Comparison of ENCODE assay signal across 11 cellular contexts in genomic region chr3:111582114-111582461, GRCh38. TPM values are rescaled to one million over a fixed set of nuclear protein-coding genes. Genes with fewer than 3 reads are reported as not detected.
DNase-seq lines count a peak whose midpoint lies in the region; ATAC-seq and TF ChIP-seq lines count a peak whose summit lies in the region.
"Had no signal": no experiment of that assay in that cellular context is flagged by ENCODE, and none has a peak within 500 bp of the region (broad histone marks: within the 10 kb centered on the region; RNA-seq: fewer than 3 reads in every experiment).

No MANE protein-coding gene starts in this region.

- H3K9me3 Mint-ChIP-seq in activated T-helper 2 cell treated with anti-CD3 and anti-CD28 coated beads, Interferon-gamma antibody, Interleukin-2, Interleukin-4, amounts not matched to agents 10 μg/mL and 5 μg/mL and 100 μg/mL, durations not matched to agents 14 hours and 24 hours and 36 hours = peaks cover 12% of the 10 kb centered on the region

- H3K27ac Mint-ChIP-seq in activated T-helper 2 cell treated with anti-CD3 and anti-CD28 coated beads, Interferon-gamma antibody, Interleukin-2, Interleukin-4, amounts not matched to agents 10 μg/mL and 5 μg/mL and 100 μg/mL, durations not matched to agents 14 hours and 24 hours and 36 hours = peak overlapping the region; percentile 82

- peaks cover 77% of the 10 kb centered on the region for H3K4me1 Mint-ChIP-seq in activated T-helper 2 cell treated with anti-CD3 and anti-CD28 coated beads, Interferon-gamma antibody, Interleukin-2, Interleukin-4, amounts not matched to agents 10 μg/mL and 5 μg/mL and 100 μg/mL, durations not matched to agents 14 hours and 24 hours and 36 hours (ENCODE audit: low read depth)

- ATAC-seq in GM18511 (IDR thresholded peaks at IDR 0.05; ENCODE audit: unreplicated experiment) (no peak), GM21515 (IDR thresholded peaks at IDR 0.05; ENCODE audit: unreplicated experiment) (no peak)
- ATAC-seq: Right ventricle myocardium inferior had no signal

- intact Hi-C loops in activated T-helper 2 cell treated with anti-CD3 and anti-CD28 coated beads, Interferon-gamma antibody, Interleukin-2, Interleukin-4, amounts not matched to agents 10 μg/mL and 5 μg/mL and 100 μg/mL, durations not matched to agents 14 hours and 24 hours and 36 hours (cut with micrococcal nuclease) = loop anchor here (1.0 kb wide), 4 partner anchors 13 to 40 kb away; partner anchors contain the start of genes CD96 and ZBED2

- POLR2A ChIA-PET in AG04449 (lab: Yijun Ruan, JAX) = no interaction called here

- H3K4me3 ChIP-seq in AG04449 (ENCODE audit: low read depth, low read length) = no peak overlapping the region
- H3K4me3 ChIP-seq: esophagus muscularis mucosa had no signal

- no peak for TF ChIP-seq CTCF in AG04449 (IDR thresholded peaks at IDR 0.05; ENCODE audit: insufficient read depth, low read length, missing control alignments)

- no peaks in the 10 kb centered on the region for H3K27me3 Mint-ChIP-seq in activated T-helper 2 cell treated with anti-CD3 and anti-CD28 coated beads, Interferon-gamma antibody, Interleukin-2, Interleukin-4, amounts not matched to agents 10 μg/mL and 5 μg/mL and 100 μg/mL, durations not matched to agents 14 hours and 24 hours and 36 hours (ENCODE audit: low read depth)

- CTCF ChIA-PET in AG04449 (lab: Yijun Ruan, JAX) = interaction anchor here (1.6 to 10.9 kb wide), 4 partner anchors 12 to 134 kb away, joined by 6 to 348 read pairs (median 46); no protein-coding TSS in a partner anchor

- no peak overlapping the region for H3K4me3 Mint-ChIP-seq in activated T-helper 2 cell treated with anti-CD3 and anti-CD28 coated beads, Interferon-gamma antibody, Interleukin-2, Interleukin-4, amounts not matched to agents 10 μg/mL and 5 μg/mL and 100 μg/mL, durations not matched to agents 14 hours and 24 hours and 36 hours (ENCODE audit: low read depth)

- DNase-seq in AG04449 (ENCODE audit: low read depth, low spot score) (peak; percentile 88), GM04504 (ENCODE audit: low read depth) (peak; percentile 56), islet precursor cell (peak; percentile 89), putamen (ENCODE audit: low spot score) (no peak), retina (no peak)
- no peak for DNase-seq in activated T-helper 2 cell treated with anti-CD3 and anti-CD28 coated beads, Interferon-gamma antibody, Interleukin-2, Interleukin-4, amounts not matched to agents 10 μg/mL and 5 μg/mL and 100 μg/mL, durations not matched to agents 14 hours and 24 hours and 36 hours (ENCODE audit: low spot score)
- DNase-seq: NCI-H146 had no signal

- H3K36me3 Mint-ChIP-seq in activated T-helper 2 cell treated with anti-CD3 and anti-CD28 coated beads, Interferon-gamma antibody, Interleukin-2, Interleukin-4, amounts not matched to agents 10 μg/mL and 5 μg/mL and 100 μg/mL, durations not matched to agents 14 hours and 24 hours and 36 hours (ENCODE audit: low read depth) = peaks cover 89% of the 10 kb centered on the region

RNA-seq across cellular contexts. Expression of gene ZBED2, which starts 13.1 kb away (rescaled TPM):
- total RNA-seq in activated T-helper 2 cell treated with anti-CD3 and anti-CD28 coated beads, Interferon-gamma antibody, Interleukin-2, Interleukin-4, amounts not matched to agents 10 μg/mL and 5 μg/mL and 100 μg/mL, durations not matched to agents 14 hours and 24 hours and 36 hours = 543 and 546 TPM in 2 replicates
- total RNA-seq: Right ventricle myocardium inferior had no signal

RNA-seq across cellular contexts. Expression of gene CD96, which starts 40.1 kb away (rescaled TPM):
- total RNA-seq in activated T-helper 2 cell treated with anti-CD3 and anti-CD28 coated beads, Interferon-gamma antibody, Interleukin-2, Interleukin-4, amounts not matched to agents 10 μg/mL and 5 μg/mL and 100 μg/mL, durations not matched to agents 14 hours and 24 hours and 36 hours = 64.2 and 67.9 TPM in 2 replicates

Comparison
In these comparisons a context has a peak if more than half of its experiments do, and no peak if none do; other contexts are left out.
1. DNase-seq: peak in AG04449 (single experiment), GM04504 (single experiment) and islet precursor cell (single experiment); none in activated T-helper 2 cell treated with anti-CD3 and anti-CD28 coated beads, Interferon-gamma antibody, Interleukin-2, Interleukin-4, amounts not matched to agents 10 μg/mL and 5 μg/mL and 100 μg/mL, durations not matched to agents 14 hours and 24 hours and 36 hours (single experiment), putamen (single experiment) and retina (single experiment).